Comparison of ENCODE assay signal across 21 cellular contexts in genomic region chr12:100069795-100070194, GRCh38.
DNase-seq lines count a peak whose midpoint lies in the region; ATAC-seq, FAIRE-seq and TF ChIP-seq lines count a peak whose summit lies in the region.
"Had no signal": no experiment of that assay in that cellular context is flagged by ENCODE, and none has a peak within 500 bp of the region (broad histone marks: within the 10 kb centered on the region; RNA-seq: fewer than 3 reads in every experiment).

No MANE protein-coding gene starts in this region.

- H3K4me1 ChIP-seq in IMR-90 (ENCODE audit: control insufficient read depth, insufficient read depth, low read length) (no peaks in the 10 kb centered on the region), K562 (replicated peaks in 1 of 2; ENCODE audit: control insufficient read depth in 2 of 2, insufficient read depth in 2 of 2, low read length in 2 of 2) (no peaks in the 10 kb centered on the region), mesenchymal stem cell (ENCODE audit: control insufficient read depth, insufficient read depth, low read depth, low read length) (no peaks in the 10 kb centered on the region), endodermal cell (ENCODE audit: control insufficient read depth, insufficient read depth, low read length) (no peaks in the 10 kb centered on the region), BE2C (no peaks in the 10 kb centered on the region)
- H3K4me1 ChIP-seq: BLaER1 had no signal

- FAIRE-seq in K562 (lab: Jason Lieb, UNC): no peak
- FAIRE-seq: D721Med, GM12878, GM19239, H1 had no signal

- H2AK9ac ChIP-seq in IMR-90 (replicated peaks; ENCODE audit: low read depth, low read length, poor library complexity): no peak overlapping the region

- H3K4me3 ChIP-seq in IMR-90 (ENCODE audit: insufficient read depth, low read depth, low read length) (no peak overlapping the region), K562 (no peak overlapping the region), mesenchymal stem cell (ENCODE audit: insufficient read depth in 1 of 2, low read depth in 1 of 2, low read length in 2 of 2) (no peak overlapping the region), endodermal cell (ENCODE audit: low read length) (no peak overlapping the region), BE2C (ENCODE audit: low read depth, low read length) (no peak overlapping the region)
- H3K4me3 ChIP-seq: BLaER1, GM12878, GM23248 had no signal

- no peak overlapping the region for H3K27ac Mint-ChIP-seq in endodermal cell
- H3K27ac Mint-ChIP-seq: CD4-positive, alpha-beta T cell; CD8-positive, alpha-beta memory T cell had no signal

- H2AK5ac ChIP-seq in IMR-90 (ENCODE audit: low read depth, low read length) (no peak overlapping the region), mesenchymal stem cell (ENCODE audit: low read length, severe bottlenecking) (no peak overlapping the region)

- TF ChIP-seq CTCF in IMR-90 (conservative IDR thresholded peaks at IDR 0.05; ENCODE audit: low read depth, low read length) (no peak), K562 (IDR thresholded peaks at IDR 0.05 in 2 of 3, conservative IDR thresholded peaks at IDR 0.05 in 1 of 3; ENCODE audit: insufficient read depth in 2 of 3, low read depth in 1 of 3, low read length in 3 of 3) (no peak), endodermal cell (conservative IDR thresholded peaks at IDR 0.05) (no peak), BE2C (IDR thresholded peaks at IDR 0.05; ENCODE audit: low read depth, low read length) (no peak)

- no peaks in the 10 kb centered on the region for H3K27me3 ChIP-seq in IMR-90 (ENCODE audit: control insufficient read depth, insufficient read depth, low read length)
- H3K27me3 ChIP-seq in K562 (ENCODE audit: control insufficient read depth in 2 of 2, insufficient read depth in 2 of 2, low read length in 2 of 2): no peaks in the 10 kb centered on the region
- no peaks in the 10 kb centered on the region for H3K27me3 ChIP-seq in mesenchymal stem cell (ENCODE audit: control insufficient read depth in 1 of 2, insufficient read depth in 1 of 2, low read length in 2 of 2)
- no peaks in the 10 kb centered on the region for H3K27me3 ChIP-seq in endodermal cell (ENCODE audit: control insufficient read depth, insufficient read depth, low read length, poor library complexity, severe bottlenecking)
- H3K27me3 ChIP-seq in BE2C: no peaks in the 10 kb centered on the region
- H3K27me3 ChIP-seq: BLaER1 had no signal

- peaks cover 51% of the 10 kb centered on the region for H3K9me3 Mint-ChIP-seq in endodermal cell

- H4K8ac ChIP-seq in IMR-90 (ENCODE audit: low read depth in 2 of 2, low read length in 2 of 2) (no peak overlapping the region), mesenchymal stem cell (ENCODE audit: low read length) (no peak overlapping the region)

- H3K9ac ChIP-seq in IMR-90 (ENCODE audit: low read depth, low read length): no peak overlapping the region
- H3K9ac ChIP-seq in K562 (ENCODE audit: insufficient read depth in 1 of 2, low read depth in 2 of 2, low read length in 2 of 2): no peak overlapping the region
- H3K9ac ChIP-seq in mesenchymal stem cell (ENCODE audit: low read length): no peak overlapping the region
- no peak overlapping the region for H3K9ac ChIP-seq in endodermal cell (ENCODE audit: extremely low read depth, low read length, poor library complexity, severe bottlenecking)
- H3K9ac ChIP-seq: BLaER1, GM23248 had no signal

- H2BK120ac ChIP-seq in IMR-90 (ENCODE audit: low read depth, low read length) (no peak overlapping the region), mesenchymal stem cell (ENCODE audit: low read depth, low read length) (no peak overlapping the region)

- H3K4ac ChIP-seq in IMR-90 (ENCODE audit: low read depth, low read length) (no peak overlapping the region), mesenchymal stem cell (ENCODE audit: low read depth in 1 of 2, low read length in 2 of 2) (no peak overlapping the region)

- H3K4me3 Mint-ChIP-seq in endodermal cell: no peak overlapping the region
- H3K4me3 Mint-ChIP-seq: CD4-positive, alpha-beta T cell; CD8-positive, alpha-beta memory T cell had no signal

- H3K4me2 ChIP-seq in IMR-90 (ENCODE audit: low read depth, low read length): no peak overlapping the region
- H3K4me2 ChIP-seq in K562 (ENCODE audit: insufficient read depth, low read length): no peak overlapping the region
- H3K4me2 ChIP-seq in mesenchymal stem cell (ENCODE audit: low read length, poor library complexity, severe bottlenecking): no peak overlapping the region
- H3K4me2 ChIP-seq: BLaER1 had no signal

- H3K27ac ChIP-seq in IMR-90 (ENCODE audit: insufficient read depth, low read length) (no peak overlapping the region), K562 (ENCODE audit: extremely low read depth, low read depth, low read length) (no peak overlapping the region), mesenchymal stem cell (ENCODE audit: low read length, poor library complexity, severe bottlenecking) (no peak overlapping the region), endodermal cell (ENCODE audit: low read depth, low read length) (no peak overlapping the region)
- H3K27ac ChIP-seq: BLaER1, C4-2B, GM23248 had no signal

- no peak overlapping the region for H4K5ac ChIP-seq in IMR-90 (ENCODE audit: low read depth, low read length)

- peaks cover 4% of the 10 kb centered on the region; the same call in 1 of the 2 replicates for H3K36me3 ChIP-seq in IMR-90 (ENCODE audit: control insufficient read depth, insufficient read depth, low read length)
- H3K36me3 ChIP-seq in K562 (ENCODE audit: control insufficient read depth, insufficient read depth, low read length): 0 out of 3 replicates have a peak, but pooled peaks cover 4% of the 10 kb centered on the region
- peaks cover 0 to 72% of the 10 kb centered on the region in 2 experiments for H3K36me3 ChIP-seq in mesenchymal stem cell (ENCODE audit: control insufficient read depth in 1 of 2, insufficient read depth in 2 of 2, low read depth in 1 of 2, low read length in 2 of 2)
- peaks cover 66% of the 10 kb centered on the region for H3K36me3 ChIP-seq in endodermal cell (ENCODE audit: control insufficient read depth, insufficient read depth, low read length)
- H3K36me3 ChIP-seq in BE2C: no peaks in the 10 kb centered on the region; the same call in none of the 2 replicates

- H3K79me2 ChIP-seq in K562 (ENCODE audit: control insufficient read depth, insufficient read depth, low read length): no peaks in the 10 kb centered on the region

- H3K23ac ChIP-seq in IMR-90 (ENCODE audit: low read depth, low read length): no peak overlapping the region
- H3K23ac ChIP-seq in mesenchymal stem cell (ENCODE audit: low read length in 2 of 2): no peak overlapping the region

- H3K27me3 Mint-ChIP-seq in endodermal cell (ENCODE audit: insufficient read depth): peaks cover 1% of the 10 kb centered on the region
- H3K27me3 Mint-ChIP-seq: CD4-positive, alpha-beta T cell; CD8-positive, alpha-beta memory T cell had no signal

- H3K18ac ChIP-seq in IMR-90 (ENCODE audit: low read depth, low read length) (no peak overlapping the region), mesenchymal stem cell (ENCODE audit: low read depth in 1 of 2, low read length in 2 of 2) (no peak overlapping the region)

- intact Hi-C loops in IMR-90 (cut with micrococcal nuclease): no loop called here
- intact Hi-C loops in K562 (cut with micrococcal nuclease): no loop called here
- intact Hi-C loops in sciatic nerve (cut with DNase I): no loop called here

- no peak for TF ChIP-seq RAD21 in IMR-90 (IDR thresholded peaks at IDR 0.05; ENCODE audit: low read length)
- no peak for TF ChIP-seq RAD21 in K562 (CRISPR knock-in tag; conservative IDR thresholded peaks at IDR 0.05 in 1 of 2, IDR thresholded peaks at IDR 0.05 in 1 of 2)

- CTCF ChIA-PET in IMR-90 (lab: Yijun Ruan, JAX): interaction anchor here (0.6 kb wide), 1 partner anchor 671 kb away, joined by 3 read pairs; no protein-coding TSS in a partner anchor
- CTCF ChIA-PET in K562 (lab: Yijun Ruan, JAX; ENCODE audit: low intra/inter-chr PET ratio): no interaction called here

- H3K36me3 Mint-ChIP-seq in endodermal cell (ENCODE audit: low read depth): peaks cover 73% of the 10 kb centered on the region

- no peaks in the 10 kb centered on the region for H4K20me1 ChIP-seq in IMR-90 (ENCODE audit: insufficient read depth, low read length)
- no peaks in the 10 kb centered on the region for H4K20me1 ChIP-seq in K562 (replicated peaks; ENCODE audit: control insufficient read depth, insufficient read depth, low read length)
- H4K20me1 ChIP-seq: BLaER1 had no signal

- no peak overlapping the region for H3K56ac ChIP-seq in IMR-90 (ENCODE audit: extremely low read depth, insufficient read depth, low read length)

- no peaks in the 10 kb centered on the region for H3K9me3 ChIP-seq in IMR-90 (ENCODE audit: control insufficient read depth, insufficient read depth, low read length)
- no peaks in the 10 kb centered on the region for H3K9me3 ChIP-seq in K562 (replicated peaks; ENCODE audit: control insufficient read depth, insufficient read depth, low read depth, low read length)
- peaks cover 22% of the 10 kb centered on the region for H3K9me3 ChIP-seq in mesenchymal stem cell (ENCODE audit: control insufficient read depth, low read length)
- peaks cover 47% of the 10 kb centered on the region for H3K9me3 ChIP-seq in endodermal cell (ENCODE audit: control insufficient read depth, low read length)
- H3K9me3 ChIP-seq in BE2C: no peaks in the 10 kb centered on the region

- H2BK15ac ChIP-seq in IMR-90 (ENCODE audit: low read depth, low read length): no peak overlapping the region
- H2BK15ac ChIP-seq in mesenchymal stem cell (ENCODE audit: low read depth, poor library complexity, severe bottlenecking): no peak overlapping the region

- no peak overlapping the region for H2BK12ac ChIP-seq in mesenchymal stem cell (ENCODE audit: low read length in 2 of 2)

- ATAC-seq in IMR-90 (ENCODE audit: low read depth): no peak
- no peak for ATAC-seq in K562
- ATAC-seq in sciatic nerve: no peak
- ATAC-seq: GM12878, HCT116 had no signal

- H3K79me1 ChIP-seq in IMR-90 (ENCODE audit: low read depth in 1 of 2, low read length in 2 of 2) (no peaks in the 10 kb centered on the region), mesenchymal stem cell (replicated peaks; ENCODE audit: low read length, poor library complexity, severe bottlenecking) (no peaks in the 10 kb centered on the region)

- no peaks in the 10 kb centered on the region for H3K9me1 ChIP-seq in IMR-90 (ENCODE audit: insufficient read depth, low read length)
- no peaks in the 10 kb centered on the region for H3K9me1 ChIP-seq in K562 (ENCODE audit: control insufficient read depth, insufficient read depth, low read length)

- in situ Hi-C loops in IMR-90 (cut with MboI; ENCODE audit: low sequenced_read_pairs) (no loop called here), K562 (cut with MboI) (no loop called here)

- H2BK20ac ChIP-seq in IMR-90 (ENCODE audit: low read depth, low read length): no peak overlapping the region

- H2AFZ ChIP-seq in IMR-90 (replicated peaks; ENCODE audit: low read length, poor library complexity) (no peak overlapping the region), K562 (ENCODE audit: low read depth, low read length) (no peak overlapping the region), mesenchymal stem cell (ENCODE audit: low read depth, low read length) (no peak overlapping the region)
- H2AFZ ChIP-seq: GM23248 had no signal

- H4K91ac ChIP-seq in IMR-90 (ENCODE audit: insufficient read depth, low read depth, low read length) (no peak overlapping the region), mesenchymal stem cell (ENCODE audit: low read length) (no peak overlapping the region)

- TF ChIP-seq POLR2A in IMR-90 (IDR thresholded peaks at IDR 0.05; ENCODE audit: low read depth, low read length): no peak
- TF ChIP-seq POLR2A in K562 (conservative IDR thresholded peaks at IDR 0.05): no peak

- no peak for TF ChIP-seq EP300 in K562 (IDR thresholded peaks at IDR 0.05; ENCODE audit: low read length)

- POLR2A ChIA-PET in IMR-90 (lab: Charles Lee; ENCODE audit: unreplicated experiment): no interaction called here
- POLR2A ChIA-PET in K562 (lab: Yijun Ruan, JAX): no interaction called here

- dilution Hi-C loops in IMR-90 (cut with HindIII; ENCODE audit: low sequenced_read_pairs, unreplicated experiment): no loop called here

- H3K4me1 Mint-ChIP-seq in endodermal cell: no peaks in the 10 kb centered on the region

- no peak for DNase-seq in IMR-90
- no peak for DNase-seq in K562 (ENCODE audit: extremely low read depth in 1 of 4, low spot score in 3 of 4)
- DNase-seq in mesenchymal stem cell: peak; percentile 22
- no peak for DNase-seq in endodermal cell
- no peak for DNase-seq in sciatic nerve (ENCODE audit: low spot score)
- DNase-seq in BE2C: no peak
- DNase-seq: CD4-positive, alpha-beta T cell; CD8-positive, alpha-beta memory T cell; DMS 273 treated with DMSO at 0.1 percent for 48 hours; DMS79; EL; GDM1; GM23248; H7 had no signal

- H3K14ac ChIP-seq in IMR-90 (replicated peaks; ENCODE audit: low read depth, low read length): no peak overlapping the region
- no peak overlapping the region for H3K14ac ChIP-seq in mesenchymal stem cell (ENCODE audit: low read length in 2 of 2)

- BruUV-seq in IMR-90 (replicated peaks; lab: Mats Ljungman, UMichigan) (no TSS peak), K562 (replicated peaks; lab: Mats Ljungman, UMichigan) (no TSS peak)

- H2BK5ac ChIP-seq in IMR-90 (ENCODE audit: low read depth, low read length, poor library complexity, severe bottlenecking) (no peak overlapping the region), mesenchymal stem cell (ENCODE audit: low read depth, low read length, poor library complexity, severe bottlenecking) (no peak overlapping the region)

- no CpG with 5 or more reads among the region's 1 CpG for WGBS in IMR-90 (ENCODE audit: extremely low coverage in 2 of 2, insufficient read length in 1 of 2), 2 experiments
- 39% methylated on average over 1 of the region's 1 CpG for WGBS in K562 (ENCODE audit: insufficient coverage, low coverage, missing lambda C conversion rate)
- 94% methylated on average over 1 of the region's 1 CpG for WGBS in mesenchymal stem cell
- 94 to 100% methylated on average over 1 of the region's 1 CpG for WGBS in endodermal cell (ENCODE audit: insufficient coverage in 1 of 2, insufficient read length in 1 of 2), 2 experiments
